In the genomic region with DNA sequence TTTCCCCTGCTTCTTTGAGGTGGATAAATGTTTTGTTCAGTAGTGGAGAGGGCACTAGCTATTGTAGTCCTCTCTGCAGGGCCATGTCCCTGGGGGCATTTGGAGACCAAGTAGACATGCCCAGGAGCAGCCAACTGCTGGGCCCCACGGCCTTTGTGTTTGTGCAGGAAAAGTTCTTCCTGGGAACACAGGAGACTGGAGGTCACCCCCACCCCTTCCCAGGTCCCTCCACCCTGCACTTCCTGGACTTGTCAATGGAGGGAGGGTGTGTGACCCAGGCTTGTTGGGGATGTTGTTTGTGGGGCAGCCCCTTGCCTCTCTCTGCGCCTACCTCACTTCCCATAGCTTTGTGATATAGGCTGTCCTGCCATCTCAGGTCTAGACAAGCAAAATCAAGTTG, we compare ENCODE assay signal across 16 cellular contexts. TPM values are rescaled to one million over a fixed set of nuclear protein-coding genes. Genes with fewer than 3 reads are reported as not detected.
DNase-seq lines count a peak whose midpoint lies in the region; ATAC-seq and TF ChIP-seq lines count a peak whose summit lies in the region.
"Had no signal": no experiment of that assay in that cellular context is flagged by ENCODE, and none has a peak within 500 bp of the region (broad histone marks: within the 10 kb centered on the region; RNA-seq: fewer than 3 reads in every experiment).

No MANE protein-coding gene starts in this region.

- H3K9me3 Mint-ChIP-seq in stimulated activated memory B cell treated with anti-CD40 and anti-IgM and Interleukin-4, amounts not matched to agents 10 μg/mL and 1 μg/mL and 100 μg/mL, for 72 hours = peaks cover 11% of the 10 kb centered on the region

- no peak overlapping the region for H3K4me3 Mint-ChIP-seq in stimulated activated memory B cell treated with anti-CD40 and anti-IgM and Interleukin-4, amounts not matched to agents 10 μg/mL and 1 μg/mL and 100 μg/mL, for 72 hours
- H3K4me3 Mint-ChIP-seq: CD4-positive, CD25-positive, alpha-beta regulatory T cell had no signal

- no peak overlapping the region for H3K9ac ChIP-seq in skeletal muscle tissue (ENCODE audit: low read depth in 1 of 3, low read length in 3 of 3)

- H3K4me3 ChIP-seq in heart left ventricle (no peak overlapping the region), adrenal gland (no peak overlapping the region), left ventricle myocardium inferior (no peak overlapping the region), skeletal muscle tissue (ENCODE audit: low read length in 3 of 3) (no peak overlapping the region), MG63 (no peak overlapping the region)
- H3K4me3 ChIP-seq: A549, K562 had no signal

- H3K36me3 Mint-ChIP-seq in stimulated activated memory B cell treated with anti-CD40 and anti-IgM and Interleukin-4, amounts not matched to agents 10 μg/mL and 1 μg/mL and 100 μg/mL, for 72 hours = no peaks in the 10 kb centered on the region
- H3K36me3 Mint-ChIP-seq: CD4-positive, CD25-positive, alpha-beta regulatory T cell had no signal

- WGBS in heart left ventricle, 4 donors = 54 to 76% (median 69%) methylated on average over 2 of the region's 2 CpGs
- 77 to 100% (median 82%) methylated on average over 1 to 2 of the region's 2 CpGs for WGBS in adrenal gland, 4 donors

- H3K4me1 Mint-ChIP-seq in stimulated activated memory B cell treated with anti-CD40 and anti-IgM and Interleukin-4, amounts not matched to agents 10 μg/mL and 1 μg/mL and 100 μg/mL, for 72 hours = no peaks in the 10 kb centered on the region
- H3K4me1 Mint-ChIP-seq: CD4-positive, CD25-positive, alpha-beta regulatory T cell had no signal

- intact Hi-C loops in heart left ventricle (cut with DNase I) (loop anchor here in 3 of 10 donors (5.0 kb wide), 1 partner anchor 34 kb away; no protein-coding TSS in a partner anchor), Right ventricle myocardium inferior (cut with DNase I) (no loop called here), adrenal gland (cut with DNase I) (no loop called here), left ventricle myocardium inferior (cut with micrococcal nuclease) (loop anchor here (5.0 kb wide), 1 partner anchor 34 kb away; no protein-coding TSS in a partner anchor)

- peaks cover 16 to 68% (median 47%) of the 10 kb centered on the region in 12 donors for H3K4me1 ChIP-seq in heart left ventricle
- H3K4me1 ChIP-seq in adrenal gland (replicated peaks in 1 of 2) = peaks cover 26 to 35% of the 10 kb centered on the region in 2 donors
- peaks cover 81% of the 10 kb centered on the region for H3K4me1 ChIP-seq in left ventricle myocardium inferior
- peaks cover 24 to 36% (median 30%) of the 10 kb centered on the region in 3 donors for H3K4me1 ChIP-seq in skeletal muscle tissue (ENCODE audit: control insufficient read depth in 3 of 3, insufficient read depth in 3 of 3, low read length in 3 of 3)
- H3K4me1 ChIP-seq: A549 had no signal

- H3K27ac ChIP-seq in heart left ventricle (peak overlapping the region; percentile 16 to 86 (median 70)), adrenal gland (peak overlapping the region in 3 of 5 donors; percentile 28 to 86 (median 72)), left ventricle myocardium inferior (replicated peaks) (peak overlapping the region; percentile 82), skeletal muscle tissue (ENCODE audit: low read depth, low read length) (peak overlapping the region; percentile 25)
- H3K27ac ChIP-seq: A549 had no signal

- TF ChIP-seq CTCF in heart left ventricle (IDR thresholded peaks at IDR 0.05) (peak in 1 of 12 donors; percentile 14), adrenal gland (IDR thresholded peaks at IDR 0.05) (no peak), left ventricle myocardium inferior (IDR thresholded peaks at IDR 0.05; ENCODE audit: borderline replicate concordance) (peak; percentile 13)

- DNase-seq in heart left ventricle (peak; percentile 27 to 74 (median 50)), Right ventricle myocardium inferior (ENCODE audit: missing footprints) (no peak), adrenal gland (no peak), left ventricle myocardium inferior (peak; percentile 48), MG63 (no peak), ecto neural progenitor cell (ENCODE audit: low spot score) (no peak)
- DNase-seq: CD4-positive, CD25-positive, alpha-beta regulatory T cell; DMS79; NCI-H1105; NCI-H187 treated with DMSO at 0.1 percent for 48 hours; NCI-H2171 treated with DMSO at 0.1 percent for 48 hours; SIG-M5 had no signal

- peak; percentile 49 to 70 (median 56) for ATAC-seq in heart left ventricle
- no peak for ATAC-seq in Right ventricle myocardium inferior
- ATAC-seq in stimulated activated memory B cell treated with anti-CD40 and anti-IgM and Interleukin-4, amounts not matched to agents 10 μg/mL and 1 μg/mL and 100 μg/mL, for 72 hours = no peak
- ATAC-seq: K562 had no signal

- H3K27me3 Mint-ChIP-seq in stimulated activated memory B cell treated with anti-CD40 and anti-IgM and Interleukin-4, amounts not matched to agents 10 μg/mL and 1 μg/mL and 100 μg/mL, for 72 hours = peaks cover 7% of the 10 kb centered on the region

- H3K27ac Mint-ChIP-seq in stimulated activated memory B cell treated with anti-CD40 and anti-IgM and Interleukin-4, amounts not matched to agents 10 μg/mL and 1 μg/mL and 100 μg/mL, for 72 hours = no peak overlapping the region
- H3K27ac Mint-ChIP-seq: CD4-positive, CD25-positive, alpha-beta regulatory T cell had no signal

- H3K36me3 ChIP-seq in heart left ventricle (peaks cover 0 to 30% (median 2%) of the 10 kb centered on the region in 9 donors), adrenal gland (replicated peaks in 1 of 2) (peaks cover 0 to 5% of the 10 kb centered on the region in 2 donors), left ventricle myocardium inferior (peaks cover 4% of the 10 kb centered on the region), skeletal muscle tissue (ENCODE audit: control insufficient read depth in 3 of 3, insufficient read depth in 3 of 3, low read length in 3 of 3) (no peaks in the 10 kb centered on the region), MG63 (no peaks in the 10 kb centered on the region)

- H3K9me3 ChIP-seq in heart left ventricle (no peaks in the 10 kb centered on the region), adrenal gland (replicated peaks in 1 of 3) (no peaks in the 10 kb centered on the region), left ventricle myocardium inferior (replicated peaks) (no peaks in the 10 kb centered on the region), skeletal muscle tissue (ENCODE audit: control insufficient read depth in 3 of 3, low read length in 3 of 3) (no peaks in the 10 kb centered on the region), MG63 (no peaks in the 10 kb centered on the region)

- H3K27me3 ChIP-seq in heart left ventricle = no peaks in the 10 kb centered on the region
- no peaks in the 10 kb centered on the region for H3K27me3 ChIP-seq in adrenal gland
- no peaks in the 10 kb centered on the region for H3K27me3 ChIP-seq in left ventricle myocardium inferior (ENCODE audit: low read depth)
- H3K27me3 ChIP-seq in skeletal muscle tissue (ENCODE audit: control insufficient read depth in 3 of 3, insufficient read depth in 3 of 3, low read length in 3 of 3) = no peaks in the 10 kb centered on the region
- H3K27me3 ChIP-seq in MG63 = no peaks in the 10 kb centered on the region

- TF ChIP-seq POLR2A in heart left ventricle (IDR thresholded peaks at IDR 0.05) = no peak
- no peak for TF ChIP-seq POLR2A in adrenal gland (IDR thresholded peaks at IDR 0.05)

RNA-seq across cellular contexts. Expression of gene ITGA9, which starts 39.4 kb away (rescaled TPM):
- 10 to 100 TPM; 49.7 to 93.6 (median 58.9) TPM for total RNA-seq in heart left ventricle
- 10 to 100 TPM; 11.8 to 32.4 TPM for polyA plus RNA-seq in heart left ventricle
- total RNA-seq in Right ventricle myocardium inferior = 49.9 TPM
- total RNA-seq in adrenal gland = 10 to 100 TPM; 48.6 to 81.1 (median 54.9) TPM
- polyA plus RNA-seq in adrenal gland = 10 to 100 TPM; 10.5 to 22.7 (median 16.5) TPM
- 75.6 TPM for total RNA-seq in left ventricle myocardium inferior
- 48.0 TPM for total RNA-seq in skeletal muscle tissue
- total RNA-seq in MG63 (2014; rRNA removed; shearing (Covaris generic); ENCODE audit: low replicate concordance) = 0.07 TPM in 1 of 2 replicates, not detected in the other
- polyA plus RNA-seq: CD4-positive, CD25-positive, alpha-beta regulatory T cell had no signal

Comparison
In these comparisons a context has a peak if more than half of its experiments do, and no peak if none do; other contexts are left out.
1. ATAC-seq: peak in heart left ventricle (4 of 4); none in Right ventricle myocardium inferior (single experiment) and stimulated activated memory B cell treated with anti-CD40 and anti-IgM and Interleukin-4, amounts not matched to agents 10 μg/mL and 1 μg/mL and 100 μg/mL, for 72 hours (single experiment).
2. DNase-seq: peak in heart left ventricle (5 of 5) and left ventricle myocardium inferior (single experiment); none in Right ventricle myocardium inferior (single experiment), adrenal gland (0 of 7), MG63 (single experiment) and ecto neural progenitor cell (single experiment).
3. H3K27ac ChIP-seq: peak in every context shown above with its lines; median percentile 82 in left ventricle myocardium inferior; 72 in adrenal gland; 70 in heart left ventricle; 25 in skeletal muscle tissue.
4. RNA of gene ITGA9, which starts 39.4 kb away (total RNA-seq): 75.6 TPM in left ventricle myocardium inferior (single experiment), 49.7 to 93.6 TPM in heart left ventricle, 48.6 to 81.1 TPM in adrenal gland, 49.9 TPM in Right ventricle myocardium inferior (single experiment) and 48.0 TPM in skeletal muscle tissue (single experiment); 0.07 TPM in MG63; every median in the first group is over 10 times any median in the second.